Comparison of ENCODE assay signal across 8 cellular contexts in genomic region chr12:70609739-70610491, GRCh38. TPM values are rescaled to one million over a fixed set of nuclear protein-coding genes. Genes with fewer than 3 reads are reported as not detected.
A peak's percentile ranks its signal among the peaks of the same experiment; 100 is the strongest.
DNase-seq lines count a peak whose midpoint lies in the region; ATAC-seq and TF ChIP-seq lines count a peak whose summit lies in the region.

No MANE protein-coding gene starts in this region.

- intact Hi-C loops in activated CD4-positive, alpha-beta T cell treated with anti-CD3 and anti-CD28 coated beads for 36 hours (cut with DNase I, micrococcal nuclease): no loop called here

- H3K27ac ChIP-seq in RWPE2 (ENCODE audit: poor library complexity, severe bottlenecking) (no peak overlapping the region), mesodermal cell (ENCODE audit: low read depth, low read length, severe bottlenecking) (no peak overlapping the region)

- H3K4me3 Mint-ChIP-seq in activated CD4-positive, alpha-beta T cell treated with anti-CD3 and anti-CD28 coated beads for 36 hours: peak overlapping the region; percentile 11
- H3K4me3 Mint-ChIP-seq in endothelial cell (ENCODE audit: unreplicated experiment): peak overlapping the region; percentile 89

- peak overlapping the region; percentile 35 for H3K4me3 ChIP-seq in RWPE2 (ENCODE audit: severe bottlenecking)
- peak overlapping the region; percentile 44 for H3K4me3 ChIP-seq in mesodermal cell (ENCODE audit: extremely low read depth, insufficient read depth, low read length, poor library complexity, severe bottlenecking)

- H3K27me3 ChIP-seq in RWPE2 (ENCODE audit: insufficient read depth, poor library complexity, severe bottlenecking): no peaks in the 10 kb centered on the region

- H3K36me3 ChIP-seq in RWPE2 (ENCODE audit: low read depth): no peaks in the 10 kb centered on the region
- no peaks in the 10 kb centered on the region for H3K36me3 ChIP-seq in mesodermal cell (ENCODE audit: control insufficient read depth, insufficient read depth, low read length)

- POLR2A ChIA-PET in activated CD4-positive, alpha-beta T cell treated with anti-CD3 and anti-CD28 coated beads for 36 hours (lab: Charles Lee): no interaction called here

- 0 to 1% methylated on average over 51 to 58 of the region's 63 CpGs for WGBS in mesodermal cell (ENCODE audit: insufficient coverage in 2 of 2), 2 experiments

- DNase-seq in activated CD4-positive, alpha-beta T cell treated with anti-CD3 and anti-CD28 coated beads for 36 hours: peak; percentile 22
- DNase-seq in activated CD4-positive, alpha-beta T cell treated with anti-CD3 and anti-CD28 coated beads for 4 hours: no peak
- no peak for DNase-seq in RWPE2 (ENCODE audit: low spot score)
- DNase-seq in endothelial cell (ENCODE audit: low spot score): peak; percentile 73
- DNase-seq in ureter (ENCODE audit: low spot score): peak; percentile 51
- DNase-seq in SHP77 treated with DMSO at 0.1 percent for 48 hours (lab: John Stamatoyannopoulos, UW): no peak
- DNase-seq in NCI-H446 treated with DMSO at 0.1 percent for 48 hours (lab: John Stamatoyannopoulos, UW): no peak

- TF ChIP-seq CTCF in RWPE2 (IDR thresholded peaks at IDR 0.05; ENCODE audit: poor library complexity, severe bottlenecking) (no peak), endothelial cell (IDR thresholded peaks at IDR 0.05; ENCODE audit: unreplicated experiment) (no peak)

- H3K9me3 ChIP-seq in RWPE2 (ENCODE audit: severe bottlenecking) (no peaks in the 10 kb centered on the region), mesodermal cell (ENCODE audit: control insufficient read depth, low read length) (no peaks in the 10 kb centered on the region)

- peaks cover 37% of the 10 kb centered on the region for H3K27me3 Mint-ChIP-seq in activated CD4-positive, alpha-beta T cell treated with anti-CD3 and anti-CD28 coated beads for 36 hours
- H3K27me3 Mint-ChIP-seq in endothelial cell (ENCODE audit: unreplicated experiment): peaks cover 2% of the 10 kb centered on the region

- CTCF ChIA-PET in activated CD4-positive, alpha-beta T cell treated with anti-CD3 and anti-CD28 coated beads for 36 hours (lab: Charles Lee): interaction anchor here (0.9 kb wide), 1 partner anchor 97 kb away, joined by 3 read pairs; no protein-coding TSS in a partner anchor

- no peak overlapping the region for H3K27ac Mint-ChIP-seq in activated CD4-positive, alpha-beta T cell treated with anti-CD3 and anti-CD28 coated beads for 36 hours
- peak overlapping the region; percentile 92 for H3K27ac Mint-ChIP-seq in endothelial cell (ENCODE audit: unreplicated experiment)

- H3K4me1 Mint-ChIP-seq in activated CD4-positive, alpha-beta T cell treated with anti-CD3 and anti-CD28 coated beads for 36 hours: peaks cover 3% of the 10 kb centered on the region
- H3K4me1 Mint-ChIP-seq in endothelial cell (ENCODE audit: unreplicated experiment): peaks cover 51% of the 10 kb centered on the region

- ATAC-seq in activated CD4-positive, alpha-beta T cell treated with anti-CD3 and anti-CD28 coated beads for 36 hours: no peak
- ATAC-seq in RWPE2 (ENCODE audit: low read depth): peak; percentile 78

- H3K36me3 Mint-ChIP-seq in activated CD4-positive, alpha-beta T cell treated with anti-CD3 and anti-CD28 coated beads for 36 hours (ENCODE audit: low read depth): no peaks in the 10 kb centered on the region
- peaks cover 54% of the 10 kb centered on the region for H3K36me3 Mint-ChIP-seq in endothelial cell (ENCODE audit: low read depth, unreplicated experiment)

- H3K4me1 ChIP-seq in RWPE2 (ENCODE audit: insufficient read depth, poor library complexity, severe bottlenecking): peaks cover 20% of the 10 kb centered on the region
- H3K4me1 ChIP-seq in mesodermal cell (ENCODE audit: control insufficient read depth, insufficient read depth, low read length, poor library complexity, severe bottlenecking): no peaks in the 10 kb centered on the region

- H3K9me3 Mint-ChIP-seq in activated CD4-positive, alpha-beta T cell treated with anti-CD3 and anti-CD28 coated beads for 36 hours (ENCODE audit: low read depth): no peaks in the 10 kb centered on the region
- H3K9me3 Mint-ChIP-seq in endothelial cell (ENCODE audit: unreplicated experiment): no peaks in the 10 kb centered on the region

RNA-seq across cellular contexts. Expression of gene PTPRB, which starts 27.3 kb away (rescaled TPM):
- total RNA-seq in activated CD4-positive, alpha-beta T cell treated with anti-CD3 and anti-CD28 coated beads for 36 hours: not detected
- 162 TPM for total RNA-seq in endothelial cell (ENCODE audit: unreplicated experiment)
- polyA plus RNA-seq in mesodermal cell (2013, experiment 1 of 2): 9.1 TPM
- polyA plus RNA-seq in mesodermal cell (2013, experiment 2 of 2): 5.7 TPM
- total RNA-seq in ureter: 28.6 TPM

Comparison
In these comparisons a context has a peak if more than half of its experiments do, and no peak if none do; other contexts are left out.
1. DNase-seq: peak in activated CD4-positive, alpha-beta T cell treated with anti-CD3 and anti-CD28 coated beads for 36 hours (single experiment), endothelial cell (single experiment) and ureter (single experiment); none in activated CD4-positive, alpha-beta T cell treated with anti-CD3 and anti-CD28 coated beads for 4 hours (0 of 2), RWPE2 (single experiment), SHP77 treated with DMSO at 0.1 percent for 48 hours (single experiment) and NCI-H446 treated with DMSO at 0.1 percent for 48 hours (single experiment).
2. RNA of gene PTPRB, which starts 27.3 kb away (total RNA-seq): 162 TPM in endothelial cell (single experiment) and 28.6 TPM in ureter (single experiment); not detected in activated CD4-positive, alpha-beta T cell treated with anti-CD3 and anti-CD28 coated beads for 36 hours; every median in the first group is over 10 times any median in the second.